In the genomic region with DNA sequence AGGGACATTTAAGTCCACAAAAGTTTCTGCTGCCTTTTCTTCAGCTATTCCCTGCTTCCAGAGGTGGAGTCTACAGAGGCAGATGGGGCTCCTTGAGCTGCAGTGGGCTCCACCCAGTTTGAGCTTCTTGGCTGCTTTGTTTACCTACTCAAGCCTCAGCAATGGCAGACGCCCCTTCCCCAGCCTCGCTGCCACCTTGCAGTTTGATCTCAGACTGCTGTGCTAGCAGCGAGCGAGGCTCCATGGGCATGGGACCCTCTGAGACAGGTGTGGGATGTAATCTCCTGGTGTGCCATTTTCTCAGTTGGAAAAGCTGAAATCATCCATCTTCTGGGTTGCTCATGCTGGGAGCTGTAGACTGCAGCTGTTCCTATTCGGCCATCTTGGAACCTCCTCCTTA, we compare ENCODE assay signal across 16 cellular contexts. TPM values are rescaled to one million over a fixed set of nuclear protein-coding genes. Genes with fewer than 3 reads are reported as not detected.
"Had no signal": no experiment of that assay in that cellular context is flagged by ENCODE, and none has a peak within 500 bp of the region (broad histone marks: within the 10 kb centered on the region; RNA-seq: fewer than 3 reads in every experiment).

No MANE protein-coding gene starts in this region.

RNA-seq across cellular contexts. Expression of gene PLSCR2, which starts 29.1 kb away (rescaled TPM):
- total RNA-seq: hepatocyte, kidney epithelial cell, left cardiac atrium, left lobe of liver, left ventricle myocardium inferior, left ventricle myocardium superior, lower leg skin, lung, lung microvascular endothelial cell, mammary epithelial cell, mesenteric fat pad, mononuclear cell, myocyte had no signal
- polyA plus RNA-seq: hepatocyte, immature natural killer cell, keratinocyte, liver, mammary epithelial cell had no signal
